ENCODE assay signal across 1 cellular context in the genomic region with DNA sequence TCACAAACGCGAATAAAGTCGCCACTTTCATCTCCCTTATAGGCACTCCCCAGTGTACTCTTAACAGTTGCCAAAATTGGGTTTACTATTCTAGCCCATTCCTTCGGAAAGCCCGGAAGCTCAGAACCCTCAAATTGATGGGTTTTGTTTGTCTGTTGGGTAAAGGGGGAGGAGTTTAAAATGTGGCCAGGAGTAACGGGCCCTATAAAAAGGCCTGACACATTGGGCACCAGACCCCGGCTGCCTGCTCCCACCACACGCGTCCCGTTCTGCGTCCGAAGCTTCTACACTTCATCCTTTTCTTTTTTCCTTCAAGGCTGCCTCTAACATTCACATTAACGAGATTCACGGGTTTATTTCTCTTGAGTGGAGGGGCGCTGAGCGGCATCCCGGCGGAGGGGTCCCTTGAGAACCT.
TF ChIP-seq lines count a peak whose summit lies in the region.

No MANE protein-coding gene starts in this region.

TF ChIP-seq in endothelial cell of umbilical vein, 7 proteins besides CTCF, POLR2A, EP300 and RAD21 (continued from another document):
- TF ChIP-seq, protein P1, sequence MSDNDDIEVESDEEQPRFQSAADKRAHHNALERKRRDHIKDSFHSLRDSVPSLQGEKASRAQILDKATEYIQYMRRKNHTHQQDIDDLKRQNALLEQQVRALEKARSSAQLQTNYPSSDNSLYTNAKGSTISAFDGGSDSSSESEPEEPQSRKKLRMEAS (IDR thresholded peaks at IDR 0.05; ENCODE audit: insufficient read depth, insufficient read length) = no peak
